ENCODE assay signal across 15 cellular contexts in the genomic region with DNA sequence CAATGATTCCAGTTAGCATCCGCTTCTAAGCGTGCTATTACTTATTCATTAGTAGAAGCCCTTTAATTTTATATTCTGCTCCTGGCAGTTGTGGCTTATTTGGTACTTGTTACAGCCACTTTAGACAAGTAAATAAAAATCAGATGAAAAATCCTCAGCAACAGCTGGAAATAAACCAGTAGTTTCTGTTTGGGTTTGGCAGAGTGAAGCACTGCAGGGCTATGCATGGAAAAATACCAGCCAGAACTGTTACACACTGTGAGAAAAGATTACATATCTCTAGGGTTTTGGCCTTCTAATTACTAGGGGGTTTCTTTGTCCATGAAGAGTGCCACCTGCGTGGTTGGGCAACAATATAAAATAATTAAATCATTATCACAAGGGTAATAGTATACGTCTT.
DNase-seq lines count a peak whose midpoint lies in the region; TF ChIP-seq lines count a peak whose summit lies in the region.
"Had no signal": no experiment of that assay in that cellular context is flagged by ENCODE, and none has a peak within 500 bp of the region (broad histone marks: within the 10 kb centered on the region; RNA-seq: fewer than 3 reads in every experiment).

No MANE protein-coding gene starts in this region.

- no peaks in the 10 kb centered on the region for H3K27me3 ChIP-seq in hepatocyte
- H3K27me3 ChIP-seq: MG63 had no signal

- H3K4me1 ChIP-seq in hepatocyte (ENCODE audit: insufficient read depth): peaks cover 10% of the 10 kb centered on the region

- H3K36me3 Mint-ChIP-seq in T-helper 2 cell treated with Interferon-gamma antibody and Interleukin-4, amounts not matched to agents 5 μg/mL and 100 μg/mL, for 36 hours (ENCODE audit: low read depth): no peaks in the 10 kb centered on the region
- H3K36me3 Mint-ChIP-seq: CD4-positive, CD25-positive, alpha-beta regulatory T cell had no signal

- H3K79me2 ChIP-seq in hepatocyte: no peaks in the 10 kb centered on the region

- H3K36me3 ChIP-seq in hepatocyte (replicated peaks; ENCODE audit: insufficient read depth, low read depth): no peaks in the 10 kb centered on the region
- H3K36me3 ChIP-seq: MG63 had no signal

- H3K4me2 ChIP-seq in hepatocyte: no peak overlapping the region

- TF ChIP-seq CTCF in hepatocyte (IDR thresholded peaks at IDR 0.05; ENCODE audit: poor library complexity): no peak

- no peaks in the 10 kb centered on the region for H3K4me1 Mint-ChIP-seq in T-helper 2 cell treated with Interferon-gamma antibody and Interleukin-4, amounts not matched to agents 5 μg/mL and 100 μg/mL, for 36 hours (ENCODE audit: low read depth)
- H3K4me1 Mint-ChIP-seq: B cell; CD4-positive, CD25-positive, alpha-beta regulatory T cell had no signal

- H4K20me1 ChIP-seq in hepatocyte (ENCODE audit: insufficient read depth, poor library complexity, severe bottlenecking): no peaks in the 10 kb centered on the region

- H3K4me3 Mint-ChIP-seq in T-helper 2 cell treated with Interferon-gamma antibody and Interleukin-4, amounts not matched to agents 5 μg/mL and 100 μg/mL, for 36 hours: no peak overlapping the region
- H3K4me3 Mint-ChIP-seq: B cell; CD4-positive, CD25-positive, alpha-beta regulatory T cell; HFFc6; T-helper 1 cell treated with Interleukin-12 subunit alpha and Interleukin-12 subunit beta and Interleukin-4 antibody, amounts not matched to agents 30 μg/mL and 1 μg/mL, for 36 hours had no signal

- H2AFZ ChIP-seq in hepatocyte: no peak overlapping the region

- H3K27ac ChIP-seq in hepatocyte (no peak overlapping the region), substantia nigra (ENCODE audit: low read depth, low read length, poor library complexity, severe bottlenecking) (no peak overlapping the region)

- no peak overlapping the region for H3K27ac Mint-ChIP-seq in T-helper 2 cell treated with Interferon-gamma antibody and Interleukin-4, amounts not matched to agents 5 μg/mL and 100 μg/mL, for 36 hours
- H3K27ac Mint-ChIP-seq: B cell; CD4-positive, CD25-positive, alpha-beta regulatory T cell; HFFc6; T-helper 1 cell treated with Interleukin-12 subunit alpha and Interleukin-12 subunit beta and Interleukin-4 antibody, amounts not matched to agents 30 μg/mL and 1 μg/mL, for 36 hours had no signal

- no peak overlapping the region for H3K4me3 ChIP-seq in hepatocyte
- H3K4me3 ChIP-seq: MG63 had no signal

- no peaks in the 10 kb centered on the region for H3K9me3 ChIP-seq in hepatocyte (ENCODE audit: low read depth)
- H3K9me3 ChIP-seq: MG63 had no signal

- 56% methylated on average over 4 of the region's 4 CpGs for WGBS in hepatocyte (ENCODE audit: low lambda C conversion rate, missing lambda C conversion rate)

- H3K27me3 Mint-ChIP-seq in T-helper 2 cell treated with Interferon-gamma antibody and Interleukin-4, amounts not matched to agents 5 μg/mL and 100 μg/mL, for 36 hours (ENCODE audit: low read depth): no peaks in the 10 kb centered on the region
- H3K27me3 Mint-ChIP-seq: CD4-positive, CD25-positive, alpha-beta regulatory T cell had no signal

- peaks cover 16% of the 10 kb centered on the region for H3K9me3 Mint-ChIP-seq in T-helper 2 cell treated with Interferon-gamma antibody and Interleukin-4, amounts not matched to agents 5 μg/mL and 100 μg/mL, for 36 hours

- DNase-seq in NCI-H1092 (lab: John Stamatoyannopoulos, UW): peak; percentile 13
- peak; percentile 81 for DNase-seq in NCI-H1105 treated with DMSO at 0.1 percent for 48 hours (lab: John Stamatoyannopoulos, UW)
- DNase-seq in NCI-H748 treated with DMSO at 0.1 percent for 48 hours (lab: John Stamatoyannopoulos, UW): peak; percentile 63
- DNase-seq in hepatocyte (ENCODE audit: low spot score): peak; percentile 13
- DNase-seq in HK-2 (ENCODE audit: unreplicated experiment): no peak
- no peak for DNase-seq in substantia nigra (lab: John Stamatoyannopoulos, UW)
- DNase-seq in T-helper 2 cell treated with Interferon-gamma antibody and Interleukin-4, amounts not matched to agents 5 μg/mL and 100 μg/mL, for 36 hours (ENCODE audit: low spot score): no peak
- DNase-seq: ACHN; CD4-positive, CD25-positive, alpha-beta regulatory T cell; HFFc6; MG63; NCI-H2081 treated with DMSO at 0.1 percent for 48 hours; SHP77 had no signal

- H3K9me2 ChIP-seq in hepatocyte (replicated peaks; ENCODE audit: insufficient read depth): no peaks in the 10 kb centered on the region

Comparison
In these comparisons a context has a peak if more than half of its experiments do, and no peak if none do; other contexts are left out.
1. DNase-seq: peak in NCI-H1092 (single experiment), NCI-H1105 treated with DMSO at 0.1 percent for 48 hours (single experiment), NCI-H748 treated with DMSO at 0.1 percent for 48 hours (single experiment) and hepatocyte (single experiment); none in HK-2 (single experiment), substantia nigra (0 of 49) and T-helper 2 cell treated with Interferon-gamma antibody and Interleukin-4, amounts not matched to agents 5 μg/mL and 100 μg/mL, for 36 hours (single experiment).